Comparison of ENCODE assay signal across 8 cellular contexts in genomic region chrX:15737188-15737956, GRCh38. TPM values are rescaled to one million over a fixed set of nuclear protein-coding genes. Genes with fewer than 3 reads are reported as not detected.
A peak's percentile ranks its signal among the peaks of the same experiment; 100 is the strongest.
DNase-seq lines count a peak whose midpoint lies in the region; ATAC-seq and TF ChIP-seq lines count a peak whose summit lies in the region.

No MANE protein-coding gene starts in this region.

- H3K4me2 ChIP-seq in hepatocyte: peak overlapping the region; percentile 81

- H3K27ac ChIP-seq in hepatocyte: peak overlapping the region; percentile 69
- H3K27ac ChIP-seq in thoracic aorta: peak overlapping the region; percentile 53 to 70

- peaks cover 4% of the 10 kb centered on the region for H3K27me3 Mint-ChIP-seq in activated naive CD4-positive, alpha-beta T cell treated with anti-CD3 and anti-CD28 coated beads, Interleukin-2, amount 10 ng/mL, durations not matched to agents 7 days and 5 days
- H3K27me3 Mint-ChIP-seq in activated B cell treated with CpG ODN at 0.5 μM for 24 hours: no peaks in the 10 kb centered on the region

- H3K9me3 ChIP-seq in hepatocyte (ENCODE audit: low read depth) (no peaks in the 10 kb centered on the region), thoracic aorta (no peaks in the 10 kb centered on the region)

- peaks cover 32% of the 10 kb centered on the region for H3K4me1 Mint-ChIP-seq in activated naive CD4-positive, alpha-beta T cell treated with anti-CD3 and anti-CD28 coated beads, Interleukin-2, amount 10 ng/mL, durations not matched to agents 7 days and 5 days
- H3K4me1 Mint-ChIP-seq in activated B cell treated with CpG ODN at 0.5 μM for 24 hours: peaks cover 30% of the 10 kb centered on the region

- no peak overlapping the region for H3K27ac Mint-ChIP-seq in activated naive CD4-positive, alpha-beta T cell treated with anti-CD3 and anti-CD28 coated beads, Interleukin-2, amount 10 ng/mL, durations not matched to agents 7 days and 5 days
- peak overlapping the region; percentile 80 for H3K27ac Mint-ChIP-seq in activated B cell treated with CpG ODN at 0.5 μM for 24 hours

- POLR2A ChIA-PET in activated B cell treated with CpG ODN at 0.5 μM for 24 hours (lab: Charles Lee): interaction anchor here (0.7 to 3.2 kb wide), 8 partner anchors 10 to 118 kb away, joined by 3 to 37 read pairs (median 12); partner anchors contain the start of genes AP1S2 and ZRSR2

- H3K9me2 ChIP-seq in hepatocyte (replicated peaks; ENCODE audit: insufficient read depth): no peaks in the 10 kb centered on the region

- intact Hi-C loops in activated B cell treated with CpG ODN at 0.5 μM for 24 hours (cut with micrococcal nuclease): loop anchor here (5.0 kb wide), 3 partner anchors 165 to 1050 kb away; partner anchors contain the start of genes SYAP1 and TXLNG

- no peaks in the 10 kb centered on the region for H3K27me3 ChIP-seq in hepatocyte
- H3K27me3 ChIP-seq in thoracic aorta (replicated peaks; ENCODE audit: insufficient read depth): no peaks in the 10 kb centered on the region

- H3K4me1 ChIP-seq in hepatocyte (ENCODE audit: insufficient read depth) (no peaks in the 10 kb centered on the region), thoracic aorta (ENCODE audit: control insufficient read depth in 1 of 2, low read depth in 2 of 2) (peaks cover 0 to 5% of the 10 kb centered on the region in 2 donors)

- no peak for DNase-seq in activated naive CD4-positive, alpha-beta T cell treated with anti-CD3 and anti-CD28 coated beads, Interleukin-2, amount 10 ng/mL, durations not matched to agents 7 days and 5 days
- DNase-seq in activated naive CD4-positive, alpha-beta T cell (lab: John Stamatoyannopoulos, UW): no peak
- DNase-seq in activated B cell treated with CpG ODN at 0.5 μM for 24 hours (no peak), hepatocyte (ENCODE audit: low spot score) (peak; percentile 14), thoracic aorta (ENCODE audit: low spot score) (no peak), SW 1271 (lab: John Stamatoyannopoulos, UW) (no peak)
- no peak for DNase-seq in activated CD4-positive, alpha-beta T cell treated with anti-CD3 and anti-CD28 coated beads for 4 hours

- TF ChIP-seq CTCF in activated B cell treated with CpG ODN at 0.5 μM for 24 hours (IDR thresholded peaks at IDR 0.05) (no peak), hepatocyte (IDR thresholded peaks at IDR 0.05; ENCODE audit: poor library complexity) (no peak), thoracic aorta (IDR thresholded peaks at IDR 0.05) (no peak)

- H3K79me2 ChIP-seq in hepatocyte: peaks cover 5% of the 10 kb centered on the region

- H3K4me3 ChIP-seq in hepatocyte: no peak overlapping the region
- peak overlapping the region; percentile 71 for H3K4me3 ChIP-seq in thoracic aorta

- CTCF ChIA-PET in activated naive CD4-positive, alpha-beta T cell treated with anti-CD3 and anti-CD28 coated beads, Interleukin-2, amount 10 ng/mL, durations not matched to agents 7 days and 5 days (lab: Charles Lee): interaction anchor here (1.5 kb wide), 1 partner anchor 13 kb away, joined by 6 read pairs; no protein-coding TSS in a partner anchor
- CTCF ChIA-PET in activated B cell treated with CpG ODN at 0.5 μM for 24 hours (lab: Charles Lee): interaction anchor here (1.2 kb wide), 1 partner anchor 118 kb away, joined by 4 read pairs; the partner anchor contains the start of gene AP1S2

- peaks cover 11% of the 10 kb centered on the region for H3K36me3 Mint-ChIP-seq in activated naive CD4-positive, alpha-beta T cell treated with anti-CD3 and anti-CD28 coated beads, Interleukin-2, amount 10 ng/mL, durations not matched to agents 7 days and 5 days
- H3K36me3 Mint-ChIP-seq in activated B cell treated with CpG ODN at 0.5 μM for 24 hours (ENCODE audit: low read depth): peaks cover 7% of the 10 kb centered on the region

- ATAC-seq in activated B cell treated with CpG ODN at 0.5 μM for 24 hours (ENCODE audit: low read depth): no peak
- ATAC-seq in thoracic aorta (ENCODE audit: insufficient number of reproducible peaks, low FRiP score, low read depth): no peak
- ATAC-seq in GM18873 (IDR thresholded peaks at IDR 0.05; ENCODE audit: low FRiP score, unreplicated experiment): no peak

- H2AFZ ChIP-seq in hepatocyte: peak overlapping the region; percentile 19

- WGBS in hepatocyte (ENCODE audit: low lambda C conversion rate, missing lambda C conversion rate): 21% methylated on average over 14 of the region's 14 CpGs

- H3K4me3 Mint-ChIP-seq in activated naive CD4-positive, alpha-beta T cell treated with anti-CD3 and anti-CD28 coated beads, Interleukin-2, amount 10 ng/mL, durations not matched to agents 7 days and 5 days: peak overlapping the region; percentile 90
- H3K4me3 Mint-ChIP-seq in activated B cell treated with CpG ODN at 0.5 μM for 24 hours: peak overlapping the region; percentile 88

- H3K36me3 ChIP-seq in hepatocyte (replicated peaks; ENCODE audit: insufficient read depth, low read depth) (no peaks in the 10 kb centered on the region), thoracic aorta (no peaks in the 10 kb centered on the region)

- no peaks in the 10 kb centered on the region for H3K9me3 Mint-ChIP-seq in activated naive CD4-positive, alpha-beta T cell treated with anti-CD3 and anti-CD28 coated beads, Interleukin-2, amount 10 ng/mL, durations not matched to agents 7 days and 5 days
- no peaks in the 10 kb centered on the region for H3K9me3 Mint-ChIP-seq in activated B cell treated with CpG ODN at 0.5 μM for 24 hours

- H4K20me1 ChIP-seq in hepatocyte (ENCODE audit: insufficient read depth, poor library complexity, severe bottlenecking): no peaks in the 10 kb centered on the region

RNA-seq across cellular contexts. Expression of gene CA5B, which starts 0.7 kb away (rescaled TPM):
- total RNA-seq in activated B cell treated with CpG ODN at 0.5 μM for 24 hours: 9.9 and 10.6 TPM in 2 replicates
- total RNA-seq in hepatocyte: 10.5 and 11.1 TPM in 2 replicates
- polyA plus RNA-seq in hepatocyte: 6.8 and 7.7 TPM in 2 replicates
- total RNA-seq in thoracic aorta: 10 to 100 TPM; 29.1 to 32.1 TPM

RNA-seq across cellular contexts. Expression of gene ZRSR2, which starts 52.9 kb away (rescaled TPM):
- 19.8 and 20.9 TPM in 2 replicates for total RNA-seq in activated B cell treated with CpG ODN at 0.5 μM for 24 hours
- 8.1 and 11.0 TPM in 2 replicates for total RNA-seq in hepatocyte
- 15.7 and 24.0 TPM in 2 replicates for polyA plus RNA-seq in hepatocyte
- total RNA-seq in thoracic aorta: 1 to 10 TPM; 6.4 to 7.1 TPM
